In genomic region chr2:207673431-207673830, GRCh38 we compare ENCODE assay signal across 19 cellular contexts. TPM values are rescaled to one million over a fixed set of nuclear protein-coding genes. Genes with fewer than 3 reads are reported as not detected.
DNase-seq lines count a peak whose midpoint lies in the region; ATAC-seq and TF ChIP-seq lines count a peak whose summit lies in the region.
"Had no signal": no experiment of that assay in that cellular context is flagged by ENCODE, and none has a peak within 500 bp of the region (broad histone marks: within the 10 kb centered on the region; RNA-seq: fewer than 3 reads in every experiment).

No MANE protein-coding gene starts in this region.

- H3K27me3 ChIP-seq in DOHH2 (ENCODE audit: control insufficient read depth, low read length) (no peaks in the 10 kb centered on the region), HUES48 (ENCODE audit: control insufficient read depth, insufficient read depth, low read length) (no peaks in the 10 kb centered on the region)
- no peaks in the 10 kb centered on the region for H3K27me3 ChIP-seq in CD8-positive, alpha-beta memory T cell (ENCODE audit: insufficient read depth, low read length, poor library complexity, severe bottlenecking)
- H3K27me3 ChIP-seq: BLaER1 treated with 17β-estradiol and CSF1 and Interleukin-3, amounts not matched to agents 10 nM and 100 nM had no signal

- peaks cover 33% of the 10 kb centered on the region for H3K4me1 ChIP-seq in DOHH2 (ENCODE audit: control insufficient read depth, low read length)
- peaks cover 14% of the 10 kb centered on the region for H3K4me1 ChIP-seq in HUES48 (ENCODE audit: control insufficient read depth, insufficient read depth, low read length)
- no peaks in the 10 kb centered on the region for H3K4me1 ChIP-seq in CD8-positive, alpha-beta memory T cell (ENCODE audit: insufficient read depth, low read length)

- H3K4me3 Mint-ChIP-seq in WTC11, result no peak overlapping the region
- no peak overlapping the region for H3K4me3 Mint-ChIP-seq in activated CD4-positive, alpha-beta T cell treated with anti-CD3 and anti-CD28 coated beads, Interleukin-2, amount 10 ng/mL, durations not matched to agents 7 days and 5 days
- H3K4me3 Mint-ChIP-seq in CD8-positive, alpha-beta memory T cell, result no peak overlapping the region
- H3K4me3 Mint-ChIP-seq: B cell; CD8-positive, alpha-beta T cell; IgD-negative memory B cell had no signal

- no peak for ATAC-seq in WTC11
- ATAC-seq: CD8-positive, alpha-beta T cell; GM12878; HepG2 had no signal

- H3K9me3 Mint-ChIP-seq in WTC11, result no peaks in the 10 kb centered on the region
- H3K9me3 Mint-ChIP-seq in activated CD4-positive, alpha-beta T cell treated with anti-CD3 and anti-CD28 coated beads, Interleukin-2, amount 10 ng/mL, durations not matched to agents 7 days and 5 days, result no peaks in the 10 kb centered on the region
- no peaks in the 10 kb centered on the region for H3K9me3 Mint-ChIP-seq in CD8-positive, alpha-beta memory T cell
- H3K9me3 Mint-ChIP-seq: CD8-positive, alpha-beta T cell had no signal

- H3K4me2 ChIP-seq in DOHH2 (ENCODE audit: low read length), result peak overlapping the region; percentile 8; the same call in 1 of the 2 replicates
- H3K4me2 ChIP-seq: BLaER1 treated with 17β-estradiol and CSF1 and Interleukin-3, amounts not matched to agents 10 nM and 100 nM had no signal

- H3K36me3 ChIP-seq in DOHH2 (ENCODE audit: control insufficient read depth, low read length), result peaks cover 28% of the 10 kb centered on the region
- H3K36me3 ChIP-seq in HUES48 (ENCODE audit: control insufficient read depth, insufficient read depth, low read length), result no peaks in the 10 kb centered on the region
- H3K36me3 ChIP-seq in CD8-positive, alpha-beta memory T cell (ENCODE audit: insufficient read depth, low read length), result no peaks in the 10 kb centered on the region
- H3K36me3 ChIP-seq: BLaER1 treated with 17β-estradiol and CSF1 and Interleukin-3, amounts not matched to agents 10 nM and 100 nM had no signal

- H3K9ac ChIP-seq in HUES48 (ENCODE audit: low read depth, low read length), result no peak overlapping the region
- H3K9ac ChIP-seq: BLaER1 treated with 17β-estradiol and CSF1 and Interleukin-3, amounts not matched to agents 10 nM and 100 nM; GM23248 had no signal

- H3K79me2 ChIP-seq in DOHH2 (ENCODE audit: control insufficient read depth, low read length), result no peaks in the 10 kb centered on the region

- CTCF ChIA-PET in WTC11 (lab: Charles Lee), result no interaction called here
- CTCF ChIA-PET in activated CD4-positive, alpha-beta T cell treated with anti-CD3 and anti-CD28 coated beads, Interleukin-2, amount 10 ng/mL, durations not matched to agents 7 days and 5 days (lab: Charles Lee), result interaction anchor here (0.5 kb wide), 1 partner anchor 164 kb away, joined by 4 read pairs; no protein-coding TSS in a partner anchor
- CTCF ChIA-PET in CD8-positive, alpha-beta memory T cell (lab: Charles Lee), result no interaction called here

- DNase-seq in WTC11 (ENCODE audit: low spot score) (no peak), HPDE6-E6E7 (ENCODE audit: extremely low spot score) (no peak)
- DNase-seq in activated CD4-positive, alpha-beta T cell treated with anti-CD3 and anti-CD28 coated beads, Interleukin-2, amount 10 ng/mL, durations not matched to agents 7 days and 5 days, result no peak
- no peak for DNase-seq in CD8-positive, alpha-beta memory T cell
- DNase-seq: CD8-positive, alpha-beta T cell; COR-L47; DMS153; DMS79; GM23248; H7; Karpas-422; KBM-7 had no signal

- POLR2A ChIA-PET in WTC11 (lab: Charles Lee), result no interaction called here
- POLR2A ChIA-PET in activated CD4-positive, alpha-beta T cell treated with anti-CD3 and anti-CD28 coated beads, Interleukin-2, amount 10 ng/mL, durations not matched to agents 7 days and 5 days (lab: Charles Lee), result no interaction called here
- POLR2A ChIA-PET in CD8-positive, alpha-beta memory T cell (lab: Charles Lee), result no interaction called here

- H3K9me3 ChIP-seq in DOHH2 (ENCODE audit: control insufficient read depth, insufficient read depth, low read length) (no peaks in the 10 kb centered on the region), HUES48 (ENCODE audit: control insufficient read depth, insufficient read depth, low read length) (no peaks in the 10 kb centered on the region)
- no peaks in the 10 kb centered on the region for H3K9me3 ChIP-seq in CD8-positive, alpha-beta memory T cell (ENCODE audit: low read length)
- H3K9me3 ChIP-seq: BLaER1 treated with 17β-estradiol and CSF1 and Interleukin-3, amounts not matched to agents 10 nM and 100 nM had no signal

- H3K36me3 Mint-ChIP-seq in WTC11, result no peaks in the 10 kb centered on the region
- H3K36me3 Mint-ChIP-seq in activated CD4-positive, alpha-beta T cell treated with anti-CD3 and anti-CD28 coated beads, Interleukin-2, amount 10 ng/mL, durations not matched to agents 7 days and 5 days (ENCODE audit: low read depth), result no peaks in the 10 kb centered on the region
- H3K36me3 Mint-ChIP-seq in CD8-positive, alpha-beta memory T cell, result peaks cover 0 to 4% (median 0%) of the 10 kb centered on the region in 3 donors
- H3K36me3 Mint-ChIP-seq: CD8-positive, alpha-beta T cell; IgD-negative memory B cell had no signal

- no peaks in the 10 kb centered on the region for H4K20me1 ChIP-seq in DOHH2 (ENCODE audit: control insufficient read depth, insufficient read depth, low read depth, low read length)
- H4K20me1 ChIP-seq: BLaER1 treated with 17β-estradiol and CSF1 and Interleukin-3, amounts not matched to agents 10 nM and 100 nM had no signal

- no peaks in the 10 kb centered on the region for H3K27me3 Mint-ChIP-seq in WTC11 (ENCODE audit: low read depth)
- peaks cover 3% of the 10 kb centered on the region for H3K27me3 Mint-ChIP-seq in activated CD4-positive, alpha-beta T cell treated with anti-CD3 and anti-CD28 coated beads, Interleukin-2, amount 10 ng/mL, durations not matched to agents 7 days and 5 days
- peaks cover 5 to 12% of the 10 kb centered on the region in 2 donors for H3K27me3 Mint-ChIP-seq in CD8-positive, alpha-beta memory T cell
- H3K27me3 Mint-ChIP-seq: B cell, IgD-negative memory B cell had no signal

- H3K4me1 Mint-ChIP-seq in WTC11, result peaks cover 41% of the 10 kb centered on the region
- H3K4me1 Mint-ChIP-seq in activated CD4-positive, alpha-beta T cell treated with anti-CD3 and anti-CD28 coated beads, Interleukin-2, amount 10 ng/mL, durations not matched to agents 7 days and 5 days, result no peaks in the 10 kb centered on the region
- no peaks in the 10 kb centered on the region for H3K4me1 Mint-ChIP-seq in CD8-positive, alpha-beta memory T cell

- TF ChIP-seq CTCF in DOHH2 (IDR thresholded peaks at IDR 0.05; ENCODE audit: low read depth, low read length, poor library complexity, severe bottlenecking), result no peak
- TF ChIP-seq CTCF in WTC11 (IDR thresholded peaks at IDR 0.05), result no peak

- no peak overlapping the region for H3K4me3 ChIP-seq in DOHH2 (ENCODE audit: low read length)
- no peak overlapping the region for H3K4me3 ChIP-seq in HUES48 (ENCODE audit: low read depth, low read length)
- no peak overlapping the region for H3K4me3 ChIP-seq in CD8-positive, alpha-beta memory T cell (ENCODE audit: low read length)
- H3K4me3 ChIP-seq: BLaER1 treated with 17β-estradiol and CSF1 and Interleukin-3, amounts not matched to agents 10 nM and 100 nM; GM12878; GM23248 had no signal

- H3F3A ChIP-seq in DOHH2 (ENCODE audit: control insufficient read depth, insufficient read depth), result peaks cover 9% of the 10 kb centered on the region; the same call in 1 of the 2 replicates

- H3K27ac ChIP-seq in DOHH2 (ENCODE audit: low read depth, low read length) (no peak overlapping the region), HUES48 (ENCODE audit: low read depth, low read length) (peak overlapping the region; percentile 71)
- no peak overlapping the region for H3K27ac ChIP-seq in CD8-positive, alpha-beta memory T cell (ENCODE audit: low read depth, low read length)
- H3K27ac ChIP-seq: BLaER1 treated with 17β-estradiol and CSF1 and Interleukin-3, amounts not matched to agents 10 nM and 100 nM; GM23248 had no signal

- peak overlapping the region; percentile 70 for H3K27ac Mint-ChIP-seq in WTC11
- H3K27ac Mint-ChIP-seq in activated CD4-positive, alpha-beta T cell treated with anti-CD3 and anti-CD28 coated beads, Interleukin-2, amount 10 ng/mL, durations not matched to agents 7 days and 5 days, result no peak overlapping the region
- H3K27ac Mint-ChIP-seq in CD8-positive, alpha-beta memory T cell, result no peak overlapping the region
- H3K27ac Mint-ChIP-seq: B cell; CD8-positive, alpha-beta T cell; IgD-negative memory B cell had no signal

- H3K9me2 ChIP-seq in DOHH2 (replicated peaks; ENCODE audit: control insufficient read depth, low read length), result no peaks in the 10 kb centered on the region

TF ChIP-seq in WTC11, 78 proteins besides CTCF, POLR2A, EP300 and RAD21:
- no peak for TF ChIP-seq GRHL2 (CRISPR knock-in tag; IDR thresholded peaks at IDR 0.05; ENCODE audit: insufficient replicate concordance, severe bottlenecking)

RNA-seq across cellular contexts. Expression of gene CCNYL1, which starts 38.0 kb away (rescaled TPM):
- total RNA-seq in WTC11 (2021), result 26.6 to 31.6 TPM (median 28.1 TPM) in 3 replicates
- total RNA-seq in activated CD4-positive, alpha-beta T cell treated with anti-CD3 and anti-CD28 coated beads, Interleukin-2, amount 10 ng/mL, durations not matched to agents 7 days and 5 days, result 1 to 10 TPM; 5.1 to 6.9 TPM
- total RNA-seq in CD8-positive, alpha-beta memory T cell, result 1 to 10 TPM; 6.1 to 7.2 TPM
- 2.0 TPM for polyA plus RNA-seq in CD8-positive, alpha-beta memory T cell

RNA-seq across cellular contexts. Expression of gene METTL21A, which starts 48.2 kb away (rescaled TPM):
- total RNA-seq in WTC11 (2021), result 56.0 to 57.6 TPM (median 56.4 TPM) in 3 replicates
- 10 to 100 TPM; 18.8 to 19.3 TPM for total RNA-seq in activated CD4-positive, alpha-beta T cell treated with anti-CD3 and anti-CD28 coated beads, Interleukin-2, amount 10 ng/mL, durations not matched to agents 7 days and 5 days
- 10 to 100 TPM; 31.5 to 32.8 TPM for total RNA-seq in CD8-positive, alpha-beta memory T cell
- 30.4 TPM for polyA plus RNA-seq in CD8-positive, alpha-beta memory T cell
